ENCODE assay signal across 22 cellular contexts in genomic region chr5:56145106-56145505, GRCh38.
DNase-seq lines count a peak whose midpoint lies in the region; ATAC-seq and TF ChIP-seq lines count a peak whose summit lies in the region.
"Had no signal": no experiment of that assay in that cellular context is flagged by ENCODE, and none has a peak within 500 bp of the region (broad histone marks: within the 10 kb centered on the region; RNA-seq: fewer than 3 reads in every experiment).

No MANE protein-coding gene starts in this region.

- H3K79me1 ChIP-seq in trophoblast cell (ENCODE audit: low read length) = peaks cover 1% of the 10 kb centered on the region

- no peak overlapping the region for H2BK120ac ChIP-seq in trophoblast cell (ENCODE audit: insufficient read depth, low read length, poor library complexity)

- H3K4me3 ChIP-seq in KMS-11 (IDR thresholded peaks at IDR 0.05; ENCODE audit: insufficient read depth, low read depth, low read length) (no peak overlapping the region), trophoblast cell (ENCODE audit: low read depth, low read length) (no peak overlapping the region)
- H3K4me3 ChIP-seq: left ventricle myocardium inferior, SK-N-MC, stomach had no signal

- H2BK5ac ChIP-seq in trophoblast cell (ENCODE audit: low read depth, low read length, poor library complexity) = no peak overlapping the region

- H3K79me2 ChIP-seq in KMS-11 (ENCODE audit: insufficient read depth, low read depth) (peaks cover 3% of the 10 kb centered on the region; the same call in 1 of the 2 replicates), trophoblast cell (ENCODE audit: control insufficient read depth, insufficient read depth, low read length, poor library complexity) (no peaks in the 10 kb centered on the region)

- no peaks in the 10 kb centered on the region for H3K27me3 Mint-ChIP-seq in activated CD4-positive, alpha-beta T cell treated with anti-CD3 and anti-CD28 coated beads for 36 hours
- no peaks in the 10 kb centered on the region for H3K27me3 Mint-ChIP-seq in activated CD8-positive, alpha-beta T cell treated with anti-CD3 and anti-CD28 coated beads for 36 hours

- H3K4ac ChIP-seq in trophoblast cell (ENCODE audit: low read depth, low read length) = no peak overlapping the region

- no peaks in the 10 kb centered on the region for H3K36me3 Mint-ChIP-seq in activated CD4-positive, alpha-beta T cell treated with anti-CD3 and anti-CD28 coated beads for 36 hours (ENCODE audit: low read depth)
- H3K36me3 Mint-ChIP-seq in activated CD8-positive, alpha-beta T cell treated with anti-CD3 and anti-CD28 coated beads for 36 hours (ENCODE audit: low read depth) = peaks cover 2% of the 10 kb centered on the region

- H3K36me3 ChIP-seq in KMS-11 (ENCODE audit: insufficient read depth) = no peaks in the 10 kb centered on the region
- H3K36me3 ChIP-seq in trophoblast cell (ENCODE audit: control insufficient read depth in 1 of 2, insufficient read depth in 2 of 2, low read length in 2 of 2) = no peaks in the 10 kb centered on the region
- H3K36me3 ChIP-seq: left ventricle myocardium inferior, stomach had no signal

- DNase-seq in activated CD4-positive, alpha-beta T cell treated with anti-CD3 and anti-CD28 coated beads for 36 hours = no peak
- no peak for DNase-seq in activated CD4-positive, alpha-beta T cell treated with anti-CD3 and anti-CD28 coated beads, Interleukin-2, amount 50 U/mL, for 4 hours
- DNase-seq in epithelial cell of prostate (ENCODE audit: low read depth, low spot score) (peak; percentile 77), trophoblast cell (peak; percentile 78 to 90), ACHN (no peak)
- DNase-seq in activated CD8-positive, alpha-beta T cell treated with anti-CD3 and anti-CD28 coated beads for 36 hours = no peak
- DNase-seq: 8988T; activated CD4-positive, alpha-beta memory T cell treated with anti-CD3 and anti-CD28 coated beads, Interleukin-2, amount 10 ng/mL, durations not matched to agents 7 days and 5 days; activated naive CD4-positive, alpha-beta T cell treated with anti-CD3 and anti-CD28 coated beads, Interleukin-2, amount 50 U/mL, for 16 hours; activated T-cell treated with anti-CD3 and anti-CD28 coated beads, Interleukin-2, amount 50 U/mL, for 1 hour; head of caudate nucleus; left ventricle myocardium inferior; NCI-H1694 treated with DMSO at 0.1 percent for 48 hours; NCI-H82; stimulated activated CD4-positive, alpha-beta T cell treated with anti-CD3 and anti-CD28 coated beads, Interleukin-4, amount 100 ng/mL, for 4 hours; stomach had no signal

- H3K4me2 ChIP-seq in KMS-11 (peak overlapping the region; percentile 81), trophoblast cell (ENCODE audit: low read length) (no peak overlapping the region)

- no peaks in the 10 kb centered on the region for H3K9me3 ChIP-seq in trophoblast cell (ENCODE audit: insufficient read depth, low read depth, low read length)
- H3K9me3 ChIP-seq: left ventricle myocardium inferior, stomach had no signal

- intact Hi-C loops in activated CD4-positive, alpha-beta T cell treated with anti-CD3 and anti-CD28 coated beads for 36 hours (cut with DNase I, micrococcal nuclease) = loop anchor here (5.0 kb wide), 3 partner anchors 43 to 153 kb away; partner anchors contain the start of gene IL6ST (in 1 of the 2)
- intact Hi-C loops in activated CD8-positive, alpha-beta T cell treated with anti-CD3 and anti-CD28 coated beads for 36 hours (cut with micrococcal nuclease) = no loop called here

- peak overlapping the region; percentile 8; the same call in 1 of the 2 replicates for H3K9ac ChIP-seq in KMS-11
- H3K9ac ChIP-seq in trophoblast cell (ENCODE audit: low read length) = no peak overlapping the region

- TF ChIP-seq CTCF in KMS-11 (conservative IDR thresholded peaks at IDR 0.05; ENCODE audit: low read depth, low read length) = no peak
- TF ChIP-seq CTCF in activated CD8-positive, alpha-beta T cell treated with anti-CD3 and anti-CD28 coated beads for 36 hours (IDR thresholded peaks at IDR 0.05) = no peak

- peak overlapping the region; percentile 25 for H3K27ac Mint-ChIP-seq in activated CD4-positive, alpha-beta T cell treated with anti-CD3 and anti-CD28 coated beads for 36 hours
- H3K27ac Mint-ChIP-seq in activated CD8-positive, alpha-beta T cell treated with anti-CD3 and anti-CD28 coated beads for 36 hours = no peak overlapping the region
- H3K27ac Mint-ChIP-seq: activated CD4-positive, alpha-beta memory T cell treated with anti-CD3 and anti-CD28 coated beads, Interleukin-2, amount 10 ng/mL, durations not matched to agents 7 days and 5 days; B cell; T-helper 2 cell treated with Interferon-gamma antibody and Interleukin-4, amounts not matched to agents 5 μg/mL and 100 μg/mL, for 36 hours had no signal

- H3K4me3 Mint-ChIP-seq in activated CD4-positive, alpha-beta T cell treated with anti-CD3 and anti-CD28 coated beads for 36 hours = no peak overlapping the region
- H3K4me3 Mint-ChIP-seq in activated CD8-positive, alpha-beta T cell treated with anti-CD3 and anti-CD28 coated beads for 36 hours = no peak overlapping the region
- H3K4me3 Mint-ChIP-seq: activated CD4-positive, alpha-beta memory T cell treated with anti-CD3 and anti-CD28 coated beads, Interleukin-2, amount 10 ng/mL, durations not matched to agents 7 days and 5 days; B cell; T-helper 2 cell treated with Interferon-gamma antibody and Interleukin-4, amounts not matched to agents 5 μg/mL and 100 μg/mL, for 36 hours had no signal

- H4K8ac ChIP-seq in trophoblast cell (ENCODE audit: low read depth, low read length) = no peak overlapping the region

- H2BK12ac ChIP-seq in trophoblast cell (ENCODE audit: low read length) = no peak overlapping the region

- H4K91ac ChIP-seq in trophoblast cell (ENCODE audit: low read depth, low read length) = no peak overlapping the region

- no peak overlapping the region for H3K14ac ChIP-seq in trophoblast cell (ENCODE audit: low read length)

- H3K27me3 ChIP-seq in KMS-11 (ENCODE audit: insufficient read depth, low read depth) (no peaks in the 10 kb centered on the region), trophoblast cell (ENCODE audit: insufficient read depth, low read length) (no peaks in the 10 kb centered on the region)
- H3K27me3 ChIP-seq: stomach had no signal

- WGBS in trophoblast cell (ENCODE audit: extremely low coverage, insufficient coverage, insufficient read length) = no CpG with 5 or more reads among the region's 1 CpG

- no peak for ATAC-seq in activated CD4-positive, alpha-beta T cell treated with anti-CD3 and anti-CD28 coated beads for 36 hours
- no peak for ATAC-seq in HG02763 (IDR thresholded peaks at IDR 0.05; ENCODE audit: unreplicated experiment)
- ATAC-seq in activated CD8-positive, alpha-beta T cell treated with anti-CD3 and anti-CD28 coated beads for 36 hours = no peak

- no peak overlapping the region for H3K18ac ChIP-seq in trophoblast cell (ENCODE audit: low read length)

- H2AK5ac ChIP-seq in trophoblast cell (ENCODE audit: low read length) = no peak overlapping the region

- H3K9me3 Mint-ChIP-seq in activated CD4-positive, alpha-beta T cell treated with anti-CD3 and anti-CD28 coated beads for 36 hours (ENCODE audit: low read depth) = no peaks in the 10 kb centered on the region
- H3K9me3 Mint-ChIP-seq in activated CD8-positive, alpha-beta T cell treated with anti-CD3 and anti-CD28 coated beads for 36 hours = no peaks in the 10 kb centered on the region
- H3K9me3 Mint-ChIP-seq: activated CD4-positive, alpha-beta memory T cell treated with anti-CD3 and anti-CD28 coated beads, Interleukin-2, amount 10 ng/mL, durations not matched to agents 7 days and 5 days; T-helper 2 cell treated with Interferon-gamma antibody and Interleukin-4, amounts not matched to agents 5 μg/mL and 100 μg/mL, for 36 hours had no signal

- H4K20me1 ChIP-seq in KMS-11 (ENCODE audit: insufficient read depth) = no peaks in the 10 kb centered on the region

- H3K27ac ChIP-seq in KMS-11 = peak overlapping the region; percentile 96
- peak overlapping the region; percentile 29 for H3K27ac ChIP-seq in epithelial cell of prostate
- H3K27ac ChIP-seq in trophoblast cell (ENCODE audit: low read depth, low read length) = peak overlapping the region; percentile 38
- H3K27ac ChIP-seq: HL-60, left ventricle myocardium inferior, SK-N-MC, stomach had no signal

- peaks cover 100% of the 10 kb centered on the region for H3K4me1 ChIP-seq in KMS-11 (ENCODE audit: low read depth, poor library complexity, severe bottlenecking)
- peaks cover 0 to 2% of the 10 kb centered on the region in 2 experiments for H3K4me1 ChIP-seq in trophoblast cell (ENCODE audit: control insufficient read depth in 1 of 2, insufficient read depth in 2 of 2, low read length in 2 of 2)

- in situ Hi-C loops in ACHN (cut with HindIII; ENCODE audit: low pct_ligation_motif_present, low pct_unique_long_range_greater_than_20kb, low sequenced_read_pairs) = no loop called here

- no peak overlapping the region for H3K23ac ChIP-seq in trophoblast cell (ENCODE audit: low read length)

- H4K12ac ChIP-seq in trophoblast cell (ENCODE audit: low read depth, low read length) = no peak overlapping the region

- H3K4me1 Mint-ChIP-seq in activated CD4-positive, alpha-beta T cell treated with anti-CD3 and anti-CD28 coated beads for 36 hours = peaks cover 77% of the 10 kb centered on the region
- peaks cover 52% of the 10 kb centered on the region for H3K4me1 Mint-ChIP-seq in activated CD8-positive, alpha-beta T cell treated with anti-CD3 and anti-CD28 coated beads for 36 hours (ENCODE audit: low read depth)
- H3K4me1 Mint-ChIP-seq: B cell had no signal

- H2AFZ ChIP-seq in KMS-11 (ENCODE audit: low read depth) (no peak overlapping the region), trophoblast cell (ENCODE audit: insufficient read depth, low read length, poor library complexity) (no peak overlapping the region)

- CTCF ChIA-PET in activated CD4-positive, alpha-beta T cell treated with anti-CD3 and anti-CD28 coated beads for 36 hours (lab: Charles Lee) = interaction anchor here (1.1 to 2.1 kb wide), 7 partner anchors 10 to 208 kb away, joined by 3 to 8 read pairs (median 4); no protein-coding TSS in a partner anchor
- CTCF ChIA-PET in activated CD8-positive, alpha-beta T cell treated with anti-CD3 and anti-CD28 coated beads for 36 hours (lab: Charles Lee) = interaction anchor here (0.8 kb wide), 2 partner anchors 28 to 56 kb away, joined by 3 to 5 read pairs; no protein-coding TSS in a partner anchor

- POLR2A ChIA-PET in activated CD4-positive, alpha-beta T cell treated with anti-CD3 and anti-CD28 coated beads for 36 hours (lab: Charles Lee) = no interaction called here
- POLR2A ChIA-PET in activated CD8-positive, alpha-beta T cell treated with anti-CD3 and anti-CD28 coated beads for 36 hours (lab: Charles Lee) = interaction anchor here (0.9 kb wide), 1 partner anchor 21 kb away, joined by 3 read pairs; no protein-coding TSS in a partner anchor

Comparison
In these comparisons a context has a peak if more than half of its experiments do, and no peak if none do; other contexts are left out.
1. DNase-seq: peak in epithelial cell of prostate (single experiment) and trophoblast cell (2 of 2); none in activated CD4-positive, alpha-beta T cell treated with anti-CD3 and anti-CD28 coated beads for 36 hours (single experiment), activated CD4-positive, alpha-beta T cell treated with anti-CD3 and anti-CD28 coated beads, Interleukin-2, amount 50 U/mL, for 4 hours (0 of 2), ACHN (single experiment) and activated CD8-positive, alpha-beta T cell treated with anti-CD3 and anti-CD28 coated beads for 36 hours (single experiment).
2. H3K27ac ChIP-seq: peak in every context shown above with its lines; median percentile 96 in KMS-11; 38 in trophoblast cell; 29 in epithelial cell of prostate.